In genomic region chrX:86047174-86047991, GRCh38 we compare ENCODE assay signal across 8 cellular contexts. TPM values are rescaled to one million over a fixed set of nuclear protein-coding genes. Genes with fewer than 3 reads are reported as not detected.
DNase-seq lines count a peak whose midpoint lies in the region; ATAC-seq, FAIRE-seq and TF ChIP-seq lines count a peak whose summit lies in the region.

CHM (minus strand) TSS chrX:86047558; CDS start chrX:86047532, 26 bp downstream.

- H3K27me3 ChIP-seq in H1 (replicated peaks in 1 of 4; ENCODE audit: control insufficient read depth in 3 of 4, extremely low read depth in 1 of 4, insufficient read depth in 3 of 4, low read length in 3 of 4) (no peaks in the 10 kb centered on the region), mesendoderm (ENCODE audit: insufficient read depth, low read length, poor library complexity) (no peaks in the 10 kb centered on the region)

- H3K79me2 ChIP-seq in H1 (ENCODE audit: control insufficient read depth in 1 of 2, insufficient read depth in 2 of 2, low read length in 2 of 2) (peaks cover 0 to 45% of the 10 kb centered on the region in 2 experiments; a peak in 3 of 4 replicates), mesendoderm (ENCODE audit: control insufficient read depth, insufficient read depth, low read length) (peaks cover 16% of the 10 kb centered on the region)

- no peaks in the 10 kb centered on the region; the same call in 1 of the 2 replicates for H3K23me2 ChIP-seq in H1 (ENCODE audit: low read depth, low read length)

- H2AK5ac ChIP-seq in H1 (ENCODE audit: low read depth, low read length) = no peak within 1 kb of the TSS
- H2AK5ac ChIP-seq in mesendoderm (ENCODE audit: low read length) = no peak within 1 kb of the TSS

- peak within 1 kb of the TSS; percentile 26; the same call in 1 of the 2 replicates for H2BK5ac ChIP-seq in H1 (ENCODE audit: low read depth, low read length)
- no peak within 1 kb of the TSS for H2BK5ac ChIP-seq in mesendoderm (ENCODE audit: low read length)

- intact Hi-C loops in activated CD4-positive, alpha-beta T cell treated with anti-CD3 and anti-CD28 coated beads, Interleukin-2, amount 10 ng/mL, durations not matched to agents 24 days and 14 days (cut with micrococcal nuclease) = loop anchor here (10.0 kb wide), 1 partner anchor 173 kb away; no protein-coding TSS in a partner anchor

- H3K23ac ChIP-seq in H1 (ENCODE audit: insufficient read length) = no peak within 1 kb of the TSS
- H3K23ac ChIP-seq in mesendoderm (ENCODE audit: low read length) = no peak within 1 kb of the TSS

- H3K18ac ChIP-seq in H1 (ENCODE audit: extremely low read depth, low read length) = no peak within 1 kb of the TSS
- no peak within 1 kb of the TSS for H3K18ac ChIP-seq in mesendoderm (ENCODE audit: low read length)

- H3K36me3 Mint-ChIP-seq in activated CD4-positive, alpha-beta T cell treated with anti-CD3 and anti-CD28 coated beads, Interleukin-2, amount 10 ng/mL, durations not matched to agents 24 days and 14 days (ENCODE audit: low read depth) = peaks cover 4% of the 10 kb centered on the region

- H3K27me3 Mint-ChIP-seq in activated CD4-positive, alpha-beta T cell treated with anti-CD3 and anti-CD28 coated beads, Interleukin-2, amount 10 ng/mL, durations not matched to agents 24 days and 14 days = no peaks in the 10 kb centered on the region

- peak; percentile 70 for FAIRE-seq in H1 (lab: Jason Lieb, UNC)

- ATAC-seq in HG03460 (IDR thresholded peaks at IDR 0.05; ENCODE audit: unreplicated experiment) = peak; percentile 99

- H4K20me1 ChIP-seq in H1 (replicated peaks in 1 of 2; ENCODE audit: control insufficient read depth in 1 of 2, insufficient read depth in 2 of 2, low read length in 2 of 2) = no peaks in the 10 kb centered on the region

- H3K79me1 ChIP-seq in H1 (ENCODE audit: low read depth, low read length) (no peaks in the 10 kb centered on the region), mesendoderm (ENCODE audit: low read length) (no peaks in the 10 kb centered on the region)

- H2BK120ac ChIP-seq in H1 (replicated peaks; ENCODE audit: low read depth, low read length) = no peak within 1 kb of the TSS
- H2BK120ac ChIP-seq in mesendoderm (ENCODE audit: low read depth, low read length) = no peak within 1 kb of the TSS

- H2BK15ac ChIP-seq in H1 (ENCODE audit: low read length) (no peak within 1 kb of the TSS), mesendoderm (replicated peaks; ENCODE audit: low read depth) (no peak within 1 kb of the TSS)

- no peak within 1 kb of the TSS for H3K56ac ChIP-seq in H1 (replicated peaks; ENCODE audit: insufficient read length, low read depth, low read length)
- H3K56ac ChIP-seq in mesendoderm (ENCODE audit: low read length) = peak within 1 kb of the TSS; percentile 59

- H4K5ac ChIP-seq in H1 (ENCODE audit: insufficient read length, low read depth, low read length) = no peak within 1 kb of the TSS
- no peak within 1 kb of the TSS for H4K5ac ChIP-seq in mesendoderm (ENCODE audit: low read length)

- TF ChIP-seq CTCF in H1 (IDR thresholded peaks at IDR 0.05; ENCODE audit: control extremely low read depth in 1 of 3, insufficient read depth in 1 of 3, low read depth in 1 of 3, low read length in 3 of 3) = no peak

- H2AFZ ChIP-seq in H1 (ENCODE audit: low read length) = peak within 1 kb of the TSS; percentile 96

- no peaks in the 10 kb centered on the region for H3K4me1 Mint-ChIP-seq in activated CD4-positive, alpha-beta T cell treated with anti-CD3 and anti-CD28 coated beads, Interleukin-2, amount 10 ng/mL, durations not matched to agents 24 days and 14 days

- POLR2A ChIA-PET in H1 (lab: Charles Lee; ENCODE audit: partially characterized antibody) = no interaction called here

- no peak within 1 kb of the TSS for H4K91ac ChIP-seq in H1 (replicated peaks; ENCODE audit: insufficient read length, low read length)

- H3K27ac ChIP-seq in H1 (ENCODE audit: low read depth, low read length) (peak within 1 kb of the TSS; percentile 91), mesendoderm (ENCODE audit: low read depth, low read length) (no peak within 1 kb of the TSS)

- in situ Hi-C loops in ACHN (cut with HindIII; ENCODE audit: low pct_ligation_motif_present, low pct_unique_long_range_greater_than_20kb, low sequenced_read_pairs) = no loop called here

- H3K4me3 Mint-ChIP-seq in activated CD4-positive, alpha-beta T cell treated with anti-CD3 and anti-CD28 coated beads, Interleukin-2, amount 10 ng/mL, durations not matched to agents 24 days and 14 days = no peak within 1 kb of the TSS

- H3K4me2 ChIP-seq in H1 (ENCODE audit: insufficient read depth in 1 of 2, low read depth in 2 of 2, low read length in 2 of 2) (peak within 1 kb of the TSS; percentile 46 to 77), mesendoderm (ENCODE audit: low read length) (peak within 1 kb of the TSS; percentile 46)

- no peak for TF ChIP-seq RAD21 in H1 (IDR thresholded peaks at IDR 0.05 in 1 of 2, conservative IDR thresholded peaks at IDR 0.05 in 1 of 2; ENCODE audit: low read depth in 2 of 2, low read length in 2 of 2)

- no peaks in the 10 kb centered on the region for H3K9me3 Mint-ChIP-seq in activated CD4-positive, alpha-beta T cell treated with anti-CD3 and anti-CD28 coated beads, Interleukin-2, amount 10 ng/mL, durations not matched to agents 24 days and 14 days

- H3K4ac ChIP-seq in H1 (replicated peaks; ENCODE audit: insufficient read length, low read depth, low read length) (no peak within 1 kb of the TSS), mesendoderm (ENCODE audit: low read depth, low read length) (no peak within 1 kb of the TSS)

- H3K9me3 ChIP-seq in H1 (ENCODE audit: insufficient read depth in 2 of 2, low read depth in 1 of 2, low read length in 1 of 2) = no peaks in the 10 kb centered on the region

- no peak within 1 kb of the TSS for H3K14ac ChIP-seq in H1 (ENCODE audit: insufficient read length)

- H3K36me3 ChIP-seq in H1 (ENCODE audit: control insufficient read depth in 2 of 4, insufficient read depth in 4 of 4, low read length in 3 of 4) = no peaks in the 10 kb centered on the region; a peak in 1 of 8 replicates
- H3K36me3 ChIP-seq in mesendoderm (ENCODE audit: control insufficient read depth, insufficient read depth, low read length) = no peaks in the 10 kb centered on the region

- TF ChIP-seq EP300 in H1 (IDR thresholded peaks at IDR 0.05; ENCODE audit: borderline replicate concordance in 1 of 2, low read depth in 2 of 2, low read length in 2 of 2) = no peak

- WGBS in H1 (ENCODE audit: extremely low coverage in 1 of 2, insufficient coverage in 1 of 2, insufficient read length in 1 of 2, insufficient replicate concordance in 2 of 2, low coverage in 1 of 2, low lambda C conversion rate in 2 of 2, missing lambda C conversion rate in 1 of 2), 2 experiments = 15% methylated on average over 26 of the region's 29 CpGs; no CpG with 5 or more reads in 1 of the 2 experiments
- no CpG with 5 or more reads among the region's 29 CpGs for WGBS in mesendoderm (ENCODE audit: extremely low coverage, insufficient coverage, low lambda C conversion rate)

- peak within 1 kb of the TSS; percentile 37 for H3K27ac Mint-ChIP-seq in activated CD4-positive, alpha-beta T cell treated with anti-CD3 and anti-CD28 coated beads, Interleukin-2, amount 10 ng/mL, durations not matched to agents 24 days and 14 days

- peak; percentile 61 to 86 for TF ChIP-seq POLR2A in H1 (IDR thresholded peaks at IDR 0.05; ENCODE audit: control extremely low read depth in 1 of 2, low read depth in 2 of 2, low read length in 2 of 2)

- H2BK12ac ChIP-seq in H1 (ENCODE audit: low read depth, low read length) = no peak within 1 kb of the TSS

- no peak within 1 kb of the TSS for H2BK20ac ChIP-seq in H1 (ENCODE audit: low read length)

- H3K4me1 ChIP-seq in H1 (replicated peaks in 1 of 4; ENCODE audit: control insufficient read depth in 3 of 4, insufficient read depth in 4 of 4, low read length in 3 of 4) (peaks cover 0 to 3% (median under 1%) of the 10 kb centered on the region in 4 experiments; a peak in 2 of 7 replicates), mesendoderm (ENCODE audit: control insufficient read depth, low read depth, low read length) (no peaks in the 10 kb centered on the region)

- CTCF ChIA-PET in H1 (lab: Charles Lee; ENCODE audit: partially characterized antibody) = no interaction called here

- H3K4me3 ChIP-seq in H1 (ENCODE audit: extremely low read depth in 1 of 4, insufficient read depth in 2 of 4, low read depth in 3 of 4, low read length in 4 of 4) = peak within 1 kb of the TSS; percentile 87 to 99 (median 95)
- peak within 1 kb of the TSS; percentile 43 for H3K4me3 ChIP-seq in mesendoderm (ENCODE audit: low read length)

- peak; percentile 75 for DNase-seq in ACHN
- DNase-seq in GM19240 (ENCODE audit: insufficient read length, low spot score) = peak; percentile 28
- peak; percentile 89 for DNase-seq in activated CD4-positive, alpha-beta T cell treated with anti-CD3 and anti-CD28 coated beads, Interleukin-2, amount 10 ng/mL, durations not matched to agents 24 days and 14 days
- DNase-seq in H1 (ENCODE audit: low read depth in 1 of 2, low spot score in 2 of 2) = peak in 1 of 2 experiments; percentile 52
- peak; percentile 90 for DNase-seq in mesendoderm
- peak; percentile 13 to 32 for DNase-seq in stimulated activated CD8-positive, alpha-beta memory T cell treated with anti-CD3 and anti-CD28 coated beads, Interleukin-15, amount 100 ng/mL, for 4 hours (ENCODE audit: low read depth in 2 of 2)
- no peak for DNase-seq in NCI-H69 (lab: John Stamatoyannopoulos, UW)

- H4K8ac ChIP-seq in H1 (ENCODE audit: extremely low read depth, insufficient read depth, low read length) (no peak within 1 kb of the TSS), mesendoderm (ENCODE audit: low read depth, low read length) (no peak within 1 kb of the TSS)

- H3K9ac ChIP-seq in H1 (replicated peaks in 1 of 4; ENCODE audit: extremely low read depth in 1 of 4, low read depth in 3 of 4, low read length in 3 of 4) (peak within 1 kb of the TSS; percentile 34 to 93 (median 70)), mesendoderm (ENCODE audit: low read length) (peak within 1 kb of the TSS; percentile 55)

RNA-seq across cellular contexts. Expression of gene CHM, which starts in this region (rescaled TPM):
- 13.6 and 16.7 TPM in 2 replicates for total RNA-seq in activated CD4-positive, alpha-beta T cell treated with anti-CD3 and anti-CD28 coated beads, Interleukin-2, amount 10 ng/mL, durations not matched to agents 24 days and 14 days
- total RNA-seq in H1 (2021; fragmentation: NEBNext Ultra II Directional; extraction: Animal tissue kit (Norgen Biotek cat#: 25700)) = 14.8 and 15.5 TPM in 2 replicates
- polyA plus RNA-seq in H1 (2011; rRNA removed) = 4.0 and 8.6 TPM in 2 replicates
- 8.1 TPM for polyA plus RNA-seq in H1 (2011; cell fraction: cytosol; rRNA removed)
- polyA plus RNA-seq in H1 (2011; cell fraction: nucleus; rRNA removed) = 5.8 TPM
- 4.1 to 7.3 TPM (median 5.1 TPM) in 4 replicates for polyA plus RNA-seq in H1 (2012, experiment 1 of 2)
- 0.84 TPM for polyA plus RNA-seq in H1 (2012, experiment 2 of 2)
- 8.8 TPM for polyA plus RNA-seq in H1 (2013, experiment 1 of 2)
- 8.3 TPM for polyA plus RNA-seq in H1 (2013, experiment 2 of 2)
- 11.0 and 15.1 TPM in 2 replicates for polyA minus RNA-seq in H1 (2011; rRNA and poly(A)+ RNA removed)
- polyA minus RNA-seq in H1 (2011; cell fraction: cytosol; rRNA and poly(A)+ RNA removed) = 5.9 TPM
- 33.0 TPM for polyA minus RNA-seq in H1 (2011; cell fraction: nucleus; rRNA and poly(A)+ RNA removed)
- polyA plus RNA-seq in mesendoderm (2013, experiment 1 of 2) = 11.4 TPM
- polyA plus RNA-seq in mesendoderm (2013, experiment 2 of 2) = 12.9 TPM
